ENCODE assay signal across 30 cellular contexts in the genomic region with DNA sequence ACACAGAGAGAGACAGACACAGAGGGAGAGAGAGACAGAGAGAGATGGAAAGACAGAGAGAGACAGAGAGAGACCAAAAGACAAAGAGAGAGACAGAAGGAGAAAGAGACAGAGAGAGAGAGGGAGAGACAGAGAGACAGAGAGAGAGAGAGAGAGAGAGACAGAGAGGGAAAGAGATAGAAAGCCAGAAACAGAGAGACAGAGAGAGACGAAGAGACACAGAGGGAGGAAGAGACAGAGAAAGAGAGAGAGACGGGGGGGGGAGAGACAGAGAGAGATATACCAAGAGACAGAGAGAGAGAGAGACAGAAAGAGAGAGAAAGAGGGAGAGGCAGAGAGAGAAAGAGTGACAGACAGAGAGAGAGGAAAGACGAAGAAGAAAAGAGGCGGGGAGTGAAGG. TPM values are rescaled to one million over a fixed set of nuclear protein-coding genes. Genes with fewer than 3 reads are reported as not detected.
"Had no signal": no experiment of that assay in that cellular context is flagged by ENCODE, and none has a peak within 500 bp of the region (broad histone marks: within the 10 kb centered on the region; RNA-seq: fewer than 3 reads in every experiment).

No MANE protein-coding gene starts in this region.

- ATAC-seq: activated CD4-positive, alpha-beta T cell treated with anti-CD3 and anti-CD28 coated beads for 36 hours; activated CD8-positive, alpha-beta T cell treated with anti-CD3 and anti-CD28 coated beads, Interleukin-2, amount 10 ng/mL, durations not matched to agents 7 days and 5 days; activated naive CD4-positive, alpha-beta T cell treated with anti-CD3 and anti-CD28 coated beads, Interleukin-2, amount 50 U/mL, for 72 hours; Right ventricle myocardium inferior had no signal

- H3K27me3 ChIP-seq: adrenal gland, brain microvascular endothelial cell, MG63 had no signal

- DNase-seq: activated CD4-positive, alpha-beta T cell treated with anti-CD3 and anti-CD28 coated beads for 36 hours; activated CD4-positive, alpha-beta T cell treated with anti-CD3 and anti-CD28 coated beads, Interleukin-2, amount 10 ng/mL, durations not matched to agents 7 days and 5 days; activated CD4-positive, alpha-beta T cell treated with anti-CD3 and anti-CD28 coated beads, Interleukin-2, amount 50 U/mL, for 48 hours; activated CD8-positive, alpha-beta T cell treated with anti-CD3 and anti-CD28 coated beads, Interleukin-2, amount 10 ng/mL, durations not matched to agents 7 days and 5 days; activated gamma-delta T cell treated with Interleukin-2 at 50 U/mL for 16 hours; activated naive CD4-positive, alpha-beta T cell treated with anti-CD3 and anti-CD28 coated beads for 36 hours; activated T-cell treated with anti-CD3 and anti-CD28 coated beads, Interleukin-2, amount 50 U/mL, for 24 hours; adrenal gland; brain microvascular endothelial cell; central memory CD4-positive, alpha-beta T cell; Karpas-422; MG63; NCI-H1048; NCI-H1105 treated with DMSO at 0.1 percent for 48 hours; NCI-H1436; NCI-H1694 treated with DMSO at 0.1 percent for 48 hours; NCI-H2029; NCI-H345; NCI-H524 treated with DMSO at 0.1 percent for 48 hours; NK-92 treated with Interleukin-12 subunit alpha and Interleukin-12 subunit beta, amount 100 ng/mL, for 24 hours; SW 1271; T-helper 1 cell; T-helper 2 cell; T-helper 9 cell had no signal

- H3K9me3 Mint-ChIP-seq: activated CD4-positive, alpha-beta T cell treated with anti-CD3 and anti-CD28 coated beads, Interleukin-2, amount 10 ng/mL, durations not matched to agents 7 days and 5 days; activated naive CD4-positive, alpha-beta T cell treated with anti-CD3 and anti-CD28 coated beads for 36 hours; activated T-cell treated with anti-CD3 and anti-CD28 coated beads, Interleukin-2, amount 50 U/mL, for 24 hours had no signal

- H3K9me3 ChIP-seq: adrenal gland, MG63 had no signal

- H3K4me3 Mint-ChIP-seq: activated CD4-positive, alpha-beta T cell treated with anti-CD3 and anti-CD28 coated beads for 36 hours; activated CD4-positive, alpha-beta T cell treated with anti-CD3 and anti-CD28 coated beads, Interleukin-2, amount 10 ng/mL, durations not matched to agents 7 days and 5 days; activated CD8-positive, alpha-beta T cell treated with anti-CD3 and anti-CD28 coated beads, Interleukin-2, amount 10 ng/mL, durations not matched to agents 7 days and 5 days; activated naive CD4-positive, alpha-beta T cell treated with anti-CD3 and anti-CD28 coated beads for 36 hours; activated T-cell treated with anti-CD3 and anti-CD28 coated beads, Interleukin-2, amount 50 U/mL, for 24 hours had no signal

- H3K36me3 ChIP-seq: brain microvascular endothelial cell, MG63 had no signal

- H3K4me1 Mint-ChIP-seq: activated CD4-positive, alpha-beta T cell treated with anti-CD3 and anti-CD28 coated beads, Interleukin-2, amount 10 ng/mL, durations not matched to agents 7 days and 5 days had no signal

- H3K27ac ChIP-seq: brain microvascular endothelial cell, PC-9, RWPE1 had no signal

- H3K36me3 Mint-ChIP-seq: activated naive CD4-positive, alpha-beta T cell treated with anti-CD3 and anti-CD28 coated beads, Interleukin-2, amount 50 U/mL, for 72 hours had no signal

- H3K4me3 ChIP-seq: adrenal gland, MG63, PC-9 had no signal

- FAIRE-seq: RCC 7860 had no signal

- H3K27ac Mint-ChIP-seq: activated CD4-positive, alpha-beta T cell treated with anti-CD3 and anti-CD28 coated beads for 36 hours; activated CD4-positive, alpha-beta T cell treated with anti-CD3 and anti-CD28 coated beads, Interleukin-2, amount 10 ng/mL, durations not matched to agents 7 days and 5 days; activated CD8-positive, alpha-beta T cell treated with anti-CD3 and anti-CD28 coated beads, Interleukin-2, amount 10 ng/mL, durations not matched to agents 7 days and 5 days; activated naive CD4-positive, alpha-beta T cell treated with anti-CD3 and anti-CD28 coated beads for 36 hours; activated naive CD4-positive, alpha-beta T cell treated with anti-CD3 and anti-CD28 coated beads, Interleukin-2, amount 50 U/mL, for 72 hours; activated T-cell treated with anti-CD3 and anti-CD28 coated beads, Interleukin-2, amount 50 U/mL, for 24 hours had no signal

RNA-seq across cellular contexts. Expression of a gene that starts 10.2 kb away (rescaled TPM):
- total RNA-seq: activated CD8-positive, alpha-beta T cell treated with anti-CD3 and anti-CD28 coated beads, Interleukin-2, amount 10 ng/mL, durations not matched to agents 7 days and 5 days; activated naive CD4-positive, alpha-beta T cell treated with anti-CD3 and anti-CD28 coated beads for 36 hours; activated naive CD4-positive, alpha-beta T cell treated with anti-CD3 and anti-CD28 coated beads, Interleukin-2, amount 50 U/mL, for 72 hours; NCI-H460; PC-9 had no signal

RNA-seq across cellular contexts. Expression of a gene that starts 28.7 kb away (rescaled TPM):
- total RNA-seq: activated CD4-positive, alpha-beta T cell treated with anti-CD3 and anti-CD28 coated beads for 36 hours; activated CD4-positive, alpha-beta T cell treated with anti-CD3 and anti-CD28 coated beads, Interleukin-2, amount 10 ng/mL, durations not matched to agents 7 days and 5 days; activated CD8-positive, alpha-beta T cell treated with anti-CD3 and anti-CD28 coated beads, Interleukin-2, amount 10 ng/mL, durations not matched to agents 7 days and 5 days; activated naive CD4-positive, alpha-beta T cell treated with anti-CD3 and anti-CD28 coated beads for 36 hours; activated naive CD4-positive, alpha-beta T cell treated with anti-CD3 and anti-CD28 coated beads, Interleukin-2, amount 50 U/mL, for 72 hours; adrenal gland; NCI-H460; PC-9; Right ventricle myocardium inferior had no signal
